ENCODE assay signal across 1 cellular context in the genomic region with DNA sequence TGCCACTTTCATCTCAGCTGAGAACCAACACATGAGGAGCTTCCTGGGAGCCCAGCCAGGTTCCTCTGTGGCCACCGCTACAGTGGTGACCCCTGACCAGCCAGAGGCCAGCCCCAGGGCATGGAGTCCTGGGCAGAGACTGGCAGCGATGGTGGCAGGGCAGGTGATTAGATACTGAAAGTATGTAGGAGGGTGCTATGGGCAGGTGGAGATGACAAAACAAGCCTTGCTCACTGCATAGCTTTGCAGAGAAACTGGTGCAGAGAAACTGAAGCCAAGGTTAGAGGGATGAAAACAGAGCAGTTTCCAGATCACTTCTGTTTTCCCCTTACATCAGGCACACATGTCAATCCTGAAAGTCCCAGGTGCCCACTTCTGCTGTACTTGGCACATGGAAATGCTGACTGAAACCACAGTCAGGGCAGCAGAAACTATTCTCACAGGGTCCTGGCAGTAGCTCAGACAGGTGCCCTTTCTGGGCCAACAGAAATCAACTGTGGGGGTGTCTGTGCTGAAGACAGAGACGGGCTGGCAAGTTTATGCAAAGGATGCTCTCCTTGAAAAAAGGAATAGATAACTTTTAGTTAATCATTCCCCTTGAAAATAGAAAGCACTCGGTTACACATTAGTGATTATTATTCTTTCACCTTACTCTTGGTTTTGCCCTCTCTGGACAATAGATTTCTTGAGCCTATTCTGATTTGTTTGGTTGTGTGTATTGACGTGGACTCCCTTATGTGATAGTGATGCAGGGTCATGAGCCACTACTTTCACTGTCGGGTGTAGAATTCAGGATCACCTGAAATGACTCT.
TF ChIP-seq lines count a peak whose summit lies in the region.

No MANE protein-coding gene starts in this region.

TF ChIP-seq in HCT116, 20 proteins besides CTCF, POLR2A, EP300 and RAD21 (continued from another document):
- TF ChIP-seq, protein P1, sequence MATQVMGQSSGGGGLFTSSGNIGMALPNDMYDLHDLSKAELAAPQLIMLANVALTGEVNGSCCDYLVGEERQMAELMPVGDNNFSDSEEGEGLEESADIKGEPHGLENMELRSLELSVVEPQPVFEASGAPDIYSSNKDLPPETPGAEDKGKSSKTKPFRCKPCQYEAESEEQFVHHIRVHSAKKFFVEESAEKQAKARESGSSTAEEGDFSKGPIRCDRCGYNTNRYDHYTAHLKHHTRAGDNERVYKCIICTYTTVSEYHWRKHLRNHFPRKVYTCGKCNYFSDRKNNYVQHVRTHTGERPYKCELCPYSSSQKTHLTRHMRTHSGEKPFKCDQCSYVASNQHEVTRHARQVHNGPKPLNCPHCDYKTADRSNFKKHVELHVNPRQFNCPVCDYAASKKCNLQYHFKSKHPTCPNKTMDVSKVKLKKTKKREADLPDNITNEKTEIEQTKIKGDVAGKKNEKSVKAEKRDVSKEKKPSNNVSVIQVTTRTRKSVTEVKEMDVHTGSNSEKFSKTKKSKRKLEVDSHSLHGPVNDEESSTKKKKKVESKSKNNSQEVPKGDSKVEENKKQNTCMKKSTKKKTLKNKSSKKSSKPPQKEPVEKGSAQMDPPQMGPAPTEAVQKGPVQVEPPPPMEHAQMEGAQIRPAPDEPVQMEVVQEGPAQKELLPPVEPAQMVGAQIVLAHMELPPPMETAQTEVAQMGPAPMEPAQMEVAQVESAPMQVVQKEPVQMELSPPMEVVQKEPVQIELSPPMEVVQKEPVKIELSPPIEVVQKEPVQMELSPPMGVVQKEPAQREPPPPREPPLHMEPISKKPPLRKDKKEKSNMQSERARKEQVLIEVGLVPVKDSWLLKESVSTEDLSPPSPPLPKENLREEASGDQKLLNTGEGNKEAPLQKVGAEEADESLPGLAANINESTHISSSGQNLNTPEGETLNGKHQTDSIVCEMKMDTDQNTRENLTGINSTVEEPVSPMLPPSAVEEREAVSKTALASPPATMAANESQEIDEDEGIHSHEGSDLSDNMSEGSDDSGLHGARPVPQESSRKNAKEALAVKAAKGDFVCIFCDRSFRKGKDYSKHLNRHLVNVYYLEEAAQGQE (IDR thresholded peaks at IDR 0.05; ENCODE audit: low read depth), result no peak
- TF ChIP-seq ZNF274 (IDR thresholded peaks at IDR 0.05; ENCODE audit: low read depth, low read length) (no peak), JUND (IDR thresholded peaks at IDR 0.05) (no peak), YY1 (IDR thresholded peaks at IDR 0.05; ENCODE audit: extremely low read depth, insufficient replicate concordance, low read depth, low read length) (no peak), CBX3 (IDR thresholded peaks at IDR 0.05; ENCODE audit: low read depth) (no peak), ATF3 (IDR thresholded peaks at IDR 0.05) (no peak), SP1 (IDR thresholded peaks at IDR 0.05; ENCODE audit: low read depth) (no peak), MAX (IDR thresholded peaks at IDR 0.05) (no peak), ELF1 (IDR thresholded peaks at IDR 0.05; ENCODE audit: borderline replicate concordance, low read depth) (no peak), ZBTB33 (IDR thresholded peaks at IDR 0.05; ENCODE audit: extremely low read depth, insufficient replicate concordance, low read length) (no peak), EZH2phosphoT487 (IDR thresholded peaks at IDR 0.05; ENCODE audit: borderline replicate concordance) (no peak), ZFX (IDR thresholded peaks at IDR 0.05) (no peak), SRF (IDR thresholded peaks at IDR 0.05; ENCODE audit: low read depth) (no peak), FOSL1 (IDR thresholded peaks at IDR 0.05; ENCODE audit: low read depth) (no peak), POLR2AphosphoS5 (IDR thresholded peaks at IDR 0.05; ENCODE audit: low read depth, low read length) (no peak)
TF ChIP-seq in HCT116: peak in this region for 0.
